9 cellular contexts compared by ENCODE assay signal in genomic region chr1:89822109-89822962, GRCh38. TPM values are rescaled to one million over a fixed set of nuclear protein-coding genes. Genes with fewer than 3 reads are reported as not detected.
A peak's percentile ranks its signal among the peaks of the same experiment; 100 is the strongest.
DNase-seq lines count a peak whose midpoint lies in the region; ATAC-seq, FAIRE-seq and TF ChIP-seq lines count a peak whose summit lies in the region.
"Had no signal": no experiment of that assay in that cellular context is flagged by ENCODE, and none has a peak within 500 bp of the region (broad histone marks: within the 10 kb centered on the region; RNA-seq: fewer than 3 reads in every experiment).

No MANE protein-coding gene starts in this region.

- H3K9me3 ChIP-seq in OCI-LY3 (ENCODE audit: insufficient read depth, low read length) (no peaks in the 10 kb centered on the region), H1 (ENCODE audit: insufficient read depth in 2 of 2, low read depth in 1 of 2, low read length in 1 of 2) (no peaks in the 10 kb centered on the region), neuronal stem cell (replicated peaks in 1 of 2; ENCODE audit: control insufficient read depth in 2 of 2, insufficient read depth in 1 of 2, low read depth in 1 of 2, low read length in 2 of 2) (peaks cover 0 to 14% of the 10 kb centered on the region in 2 donors)

- peaks cover 4% of the 10 kb centered on the region for H3K36me3 ChIP-seq in OCI-LY3 (replicated peaks; ENCODE audit: low read depth, low read length)
- H3K36me3 ChIP-seq in H1 (ENCODE audit: control insufficient read depth in 2 of 4, insufficient read depth in 4 of 4, low read length in 3 of 4): peaks cover 0 to 9% (median 1%) of the 10 kb centered on the region in 4 experiments; a peak in 1 of 8 replicates
- peaks cover 2 to 32% of the 10 kb centered on the region in 2 donors for H3K36me3 ChIP-seq in neuronal stem cell (replicated peaks in 1 of 2; ENCODE audit: control insufficient read depth in 2 of 2, insufficient read depth in 2 of 2, low read length in 2 of 2)

- no peak overlapping the region for H3K23ac ChIP-seq in H1 (ENCODE audit: insufficient read length)
- H3K23ac ChIP-seq in neuronal stem cell (ENCODE audit: low read depth, low read length, poor library complexity): no peak overlapping the region

- H4K8ac ChIP-seq in H1 (ENCODE audit: extremely low read depth, insufficient read depth, low read length) (peak overlapping the region; percentile 90; the same call in 1 of the 2 replicates), neuronal stem cell (ENCODE audit: low read depth, low read length) (no peak overlapping the region)

- 27% methylated on average over 17 of the region's 17 CpGs; no CpG with 5 or more reads in 1 of the 2 experiments for WGBS in H1 (ENCODE audit: extremely low coverage in 1 of 2, insufficient coverage in 1 of 2, insufficient read length in 1 of 2, insufficient replicate concordance in 2 of 2, low coverage in 1 of 2, low lambda C conversion rate in 2 of 2, missing lambda C conversion rate in 1 of 2), 2 experiments
- WGBS in neuronal stem cell (ENCODE audit: extremely low coverage in 2 of 2, insufficient read length in 2 of 2, insufficient replicate concordance in 1 of 2), 2 donors: no CpG with 5 or more reads among the region's 17 CpGs

- H4K5ac ChIP-seq in H1 (ENCODE audit: insufficient read length, low read depth, low read length): no peak overlapping the region

- ATAC-seq in HG03432 (IDR thresholded peaks at IDR 0.05; ENCODE audit: unreplicated experiment) (no peak), HG03442 (IDR thresholded peaks at IDR 0.05; ENCODE audit: unreplicated experiment) (no peak)

- H3K79me2 ChIP-seq in OCI-LY3 (ENCODE audit: low read length) (peaks cover 11% of the 10 kb centered on the region), H1 (ENCODE audit: control insufficient read depth in 1 of 2, insufficient read depth in 2 of 2, low read length in 2 of 2) (peaks cover 23 to 61% of the 10 kb centered on the region in 2 experiments)

- H4K91ac ChIP-seq in H1 (replicated peaks; ENCODE audit: insufficient read length, low read length) (peak overlapping the region; percentile 89), neuronal stem cell (ENCODE audit: low read depth, low read length, poor library complexity) (no peak overlapping the region)

- no peak overlapping the region for H2BK15ac ChIP-seq in H1 (ENCODE audit: low read length)
- H2BK15ac ChIP-seq in neuronal stem cell (ENCODE audit: low read length): no peak overlapping the region

- TF ChIP-seq EP300 in H1 (IDR thresholded peaks at IDR 0.05; ENCODE audit: borderline replicate concordance in 1 of 2, low read depth in 2 of 2, low read length in 2 of 2): no peak

- peaks cover 9% of the 10 kb centered on the region for H3K23me2 ChIP-seq in H1 (ENCODE audit: low read depth, low read length)

- H3K14ac ChIP-seq in H1 (ENCODE audit: insufficient read length): no peak overlapping the region
- no peak overlapping the region for H3K14ac ChIP-seq in neuronal stem cell (ENCODE audit: low read length)

- H3K4me3 ChIP-seq in OCI-LY3 (ENCODE audit: low read length) (peak overlapping the region; percentile 85), H1 (ENCODE audit: extremely low read depth in 1 of 4, insufficient read depth in 2 of 4, low read depth in 3 of 4, low read length in 4 of 4) (peak overlapping the region; percentile 72 to 89 (median 78)), neuronal stem cell (ENCODE audit: low read length in 2 of 2) (peak overlapping the region; percentile 90 to 97)

- no peak overlapping the region for H3K56ac ChIP-seq in H1 (replicated peaks; ENCODE audit: insufficient read length, low read depth, low read length)

- H2BK20ac ChIP-seq in H1 (ENCODE audit: low read length): 0 out of 2 replicates have a peak overlapping the region, but pooled peaks have one; percentile 41

- H3K79me1 ChIP-seq in H1 (ENCODE audit: low read depth, low read length): peaks cover 7% of the 10 kb centered on the region; the same call in 1 of the 2 replicates
- peaks cover 3% of the 10 kb centered on the region for H3K79me1 ChIP-seq in neuronal stem cell (ENCODE audit: low read depth, low read length)

- peak overlapping the region; percentile 91 for H3K4me2 ChIP-seq in OCI-LY3 (ENCODE audit: low read length)
- H3K4me2 ChIP-seq in H1 (ENCODE audit: insufficient read depth in 1 of 2, low read depth in 2 of 2, low read length in 2 of 2): peak overlapping the region; percentile 89 to 96
- H3K4me2 ChIP-seq in neuronal stem cell (ENCODE audit: insufficient read depth, low read length, poor library complexity, severe bottlenecking): peak overlapping the region; percentile 72

- peak overlapping the region; percentile 86 for H2BK5ac ChIP-seq in H1 (ENCODE audit: low read depth, low read length)
- no peak overlapping the region for H2BK5ac ChIP-seq in neuronal stem cell (ENCODE audit: low read length)

- CTCF ChIA-PET in H1 (lab: Charles Lee; ENCODE audit: partially characterized antibody): interaction anchor here (1.0 to 1.6 kb wide), 5 partner anchors 13 to 154 kb away, joined by 3 to 9 read pairs (median 4); no protein-coding TSS in a partner anchor

- H4K20me1 ChIP-seq in OCI-LY3 (ENCODE audit: insufficient read depth, low read length) (no peaks in the 10 kb centered on the region), H1 (replicated peaks in 1 of 2; ENCODE audit: control insufficient read depth in 1 of 2, insufficient read depth in 2 of 2, low read length in 2 of 2) (peaks cover 2 to 8% of the 10 kb centered on the region in 2 experiments)

- H3K27ac ChIP-seq in OCI-LY3 (ENCODE audit: low read length) (no peak overlapping the region), H1 (ENCODE audit: low read depth, low read length) (peak overlapping the region; percentile 81), neuronal stem cell (replicated peaks; ENCODE audit: low read length) (no peak overlapping the region)

- H2AK5ac ChIP-seq in H1 (ENCODE audit: low read depth, low read length) (peak overlapping the region; percentile 92; the same call in 1 of the 2 replicates), neuronal stem cell (ENCODE audit: low read depth, low read length) (no peak overlapping the region)

- H3K4ac ChIP-seq in H1 (replicated peaks; ENCODE audit: insufficient read length, low read depth, low read length) (no peak overlapping the region), neuronal stem cell (ENCODE audit: low read length) (no peak overlapping the region)

- H3K9ac ChIP-seq in OCI-LY3 (ENCODE audit: low read length): peak overlapping the region; percentile 79
- peak overlapping the region; percentile 53 to 93 (median 91) for H3K9ac ChIP-seq in H1 (replicated peaks in 1 of 4; ENCODE audit: extremely low read depth in 1 of 4, low read depth in 3 of 4, low read length in 3 of 4)
- H3K9ac ChIP-seq in neuronal stem cell (ENCODE audit: low read depth, low read length, poor library complexity): peak overlapping the region; percentile 82

- H3K4me1 ChIP-seq in OCI-LY3 (ENCODE audit: low read length) (peaks cover 24% of the 10 kb centered on the region), H1 (replicated peaks in 1 of 4; ENCODE audit: control insufficient read depth in 3 of 4, insufficient read depth in 4 of 4, low read length in 3 of 4) (peaks cover 0 to 5% (median 3%) of the 10 kb centered on the region in 4 experiments; a peak in 6 of 7 replicates), neuronal stem cell (ENCODE audit: control insufficient read depth in 2 of 2, insufficient read depth in 1 of 2, low read depth in 1 of 2, low read length in 2 of 2) (peaks cover 2 to 16% of the 10 kb centered on the region in 2 donors)

- no peak for TF ChIP-seq CTCF in OCI-LY3 (IDR thresholded peaks at IDR 0.05; ENCODE audit: low read depth, low read length)
- TF ChIP-seq CTCF in H1 (IDR thresholded peaks at IDR 0.05; ENCODE audit: control extremely low read depth in 1 of 3, insufficient read depth in 1 of 3, low read depth in 1 of 3, low read length in 3 of 3): no peak

- H2BK120ac ChIP-seq in H1 (replicated peaks; ENCODE audit: low read depth, low read length): no peak overlapping the region
- no peak overlapping the region for H2BK120ac ChIP-seq in neuronal stem cell (ENCODE audit: low read depth, low read length)

- H3K27me3 ChIP-seq in OCI-LY3 (ENCODE audit: low read depth, low read length): no peaks in the 10 kb centered on the region
- H3K27me3 ChIP-seq in H1 (replicated peaks in 1 of 4; ENCODE audit: control insufficient read depth in 3 of 4, extremely low read depth in 1 of 4, insufficient read depth in 3 of 4, low read length in 3 of 4): peaks cover 0 to 5% (median 2%) of the 10 kb centered on the region in 4 experiments; a peak in 4 of 7 replicates
- no peaks in the 10 kb centered on the region for H3K27me3 ChIP-seq in neuronal stem cell (ENCODE audit: control insufficient read depth in 3 of 3, insufficient read depth in 3 of 3, low read depth in 1 of 3, low read length in 3 of 3)

- FAIRE-seq in H1 (lab: Jason Lieb, UNC): no peak
- FAIRE-seq: A204.1 had no signal

- DNase-seq in NCI-H2107 treated with DMSO at 0.1 percent for 48 hours (lab: John Stamatoyannopoulos, UW; ENCODE audit: unreplicated experiment): peak; percentile 60
- no peak for DNase-seq in NCI-H2107 (lab: John Stamatoyannopoulos, UW)
- peak in 1 of 2 experiments; percentile 61 for DNase-seq in H1 (ENCODE audit: low read depth in 1 of 2, low spot score in 2 of 2)
- DNase-seq in neuronal stem cell (ENCODE audit: low spot score): no peak
- DNase-seq in NCI-H524 treated with DMSO at 0.1 percent for 48 hours (lab: John Stamatoyannopoulos, UW): no peak

- POLR2A ChIA-PET in H1 (lab: Charles Lee; ENCODE audit: partially characterized antibody): interaction anchor here (0.6 to 7.1 kb wide), 20 partner anchors 10 to 232 kb away, joined by 3 to 87 read pairs (median 6); partner anchors contain the start of gene ZNF326

- peak overlapping the region; percentile 79 for H2AFZ ChIP-seq in OCI-LY3 (ENCODE audit: low read depth, low read length)
- H2AFZ ChIP-seq in H1 (ENCODE audit: low read length): no peak overlapping the region
- peak overlapping the region; percentile 95 for H2AFZ ChIP-seq in neuronal stem cell (ENCODE audit: low read length)

- H3K18ac ChIP-seq in H1 (ENCODE audit: extremely low read depth, low read length): no peak overlapping the region; the same call in 1 of the 2 replicates
- H3K18ac ChIP-seq in neuronal stem cell (ENCODE audit: low read length): peak overlapping the region; percentile 73

- peak overlapping the region; percentile 100; the same call in 1 of the 2 replicates for H2BK12ac ChIP-seq in H1 (ENCODE audit: low read depth, low read length)
- no peak overlapping the region for H2BK12ac ChIP-seq in neuronal stem cell (ENCODE audit: low read length)

- no peak for TF ChIP-seq RAD21 in H1 (IDR thresholded peaks at IDR 0.05 in 1 of 2, conservative IDR thresholded peaks at IDR 0.05 in 1 of 2; ENCODE audit: low read depth in 2 of 2, low read length in 2 of 2)

- peak in 1 of 2 experiments; percentile 55; a peak in 2 of 3 replicates for TF ChIP-seq POLR2A in H1 (IDR thresholded peaks at IDR 0.05; ENCODE audit: control extremely low read depth in 1 of 2, low read depth in 2 of 2, low read length in 2 of 2)

RNA-seq across cellular contexts. Expression of gene LRRC8D, which starts 1.5 kb away (rescaled TPM):
- 58.5 and 58.9 TPM in 2 replicates for total RNA-seq in H1 (2021; fragmentation: NEBNext Ultra II Directional; extraction: Animal tissue kit (Norgen Biotek cat#: 25700))
- polyA plus RNA-seq in H1 (2011; rRNA removed): 42.0 and 49.1 TPM in 2 replicates
- 48.4 TPM for polyA plus RNA-seq in H1 (2011; cell fraction: cytosol; rRNA removed)
- polyA plus RNA-seq in H1 (2011; cell fraction: nucleus; rRNA removed): 45.7 TPM
- 29.8 to 37.9 TPM (median 34.2 TPM) in 4 replicates for polyA plus RNA-seq in H1 (2012, experiment 1 of 2)
- polyA plus RNA-seq in H1 (2012, experiment 2 of 2): 3.1 TPM
- 44.7 TPM for polyA plus RNA-seq in H1 (2013, experiment 1 of 2)
- 50.3 TPM for polyA plus RNA-seq in H1 (2013, experiment 2 of 2)
- 90.4 and 90.6 TPM in 2 replicates for polyA minus RNA-seq in H1 (2011; rRNA and poly(A)+ RNA removed)
- polyA minus RNA-seq in H1 (2011; cell fraction: cytosol; rRNA and poly(A)+ RNA removed): 49.9 TPM
- 53.5 TPM for polyA minus RNA-seq in H1 (2011; cell fraction: nucleus; rRNA and poly(A)+ RNA removed)
- polyA plus RNA-seq in neuronal stem cell (2013, experiment 1 of 2): 26.2 TPM
- polyA plus RNA-seq in neuronal stem cell (2013, experiment 2 of 2): 27.3 TPM
